9 cellular contexts compared by ENCODE assay signal in the genomic region with DNA sequence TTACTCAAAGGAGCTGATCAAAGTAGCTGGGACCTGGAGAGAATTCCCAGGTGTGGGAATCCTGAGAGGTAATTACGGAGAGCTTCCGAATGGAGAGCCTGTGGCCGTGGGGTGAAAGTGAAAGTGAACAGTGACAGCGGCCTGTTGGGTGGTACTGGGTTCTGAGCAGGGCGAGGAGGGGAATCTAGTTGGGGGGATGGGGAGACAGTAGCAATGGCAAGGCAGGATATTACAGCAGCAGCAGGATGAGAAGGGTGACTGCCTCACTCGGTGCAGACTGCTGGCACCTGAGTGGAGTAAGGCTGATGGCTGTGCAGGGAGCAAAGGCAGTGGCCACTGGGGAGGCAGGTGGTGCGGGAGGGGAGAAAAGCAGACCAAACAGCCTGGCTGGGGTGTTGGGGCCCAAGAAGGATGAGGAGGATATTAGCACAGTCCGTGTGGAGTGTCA.
DNase-seq lines count a peak whose midpoint lies in the region; ATAC-seq and TF ChIP-seq lines count a peak whose summit lies in the region.
"Had no signal": no experiment of that assay in that cellular context is flagged by ENCODE, and none has a peak within 500 bp of the region (broad histone marks: within the 10 kb centered on the region; RNA-seq: fewer than 3 reads in every experiment).

No MANE protein-coding gene starts in this region.

- H4K20me1 ChIP-seq in DND-41 (ENCODE audit: insufficient read depth, low read length) (no peaks in the 10 kb centered on the region), GM23338 (replicated peaks; ENCODE audit: insufficient read depth) (peaks cover 3% of the 10 kb centered on the region; the same call in 1 of the 2 replicates)

- no peaks in the 10 kb centered on the region for H3K27me3 Mint-ChIP-seq in GM23338 (ENCODE audit: insufficient read depth, low read depth, poor library complexity)
- H3K27me3 Mint-ChIP-seq in activated T-helper 1 cell treated with anti-CD3 and anti-CD28 coated beads, Interleukin-12 subunit alpha, Interleukin-12 subunit beta, Interleukin-2, Interleukin-4 antibody, amounts not matched to agents 30 ng/mL and 10 ng/mL and 1 ng/mL, durations not matched to agents 14 hours and 24 hours and 36 hours (ENCODE audit: insufficient read depth), result no peaks in the 10 kb centered on the region

- H3K79me2 ChIP-seq in DND-41 (ENCODE audit: insufficient read depth, low read length) (no peaks in the 10 kb centered on the region), GM23338 (replicated peaks; ENCODE audit: insufficient read depth) (no peaks in the 10 kb centered on the region)

- intact Hi-C loops in colonic mucosa (cut with DNase I) (no loop called here), psoas muscle (cut with DNase I) (no loop called here)
- intact Hi-C loops in activated T-helper 1 cell treated with anti-CD3 and anti-CD28 coated beads, Interleukin-12 subunit alpha, Interleukin-12 subunit beta, Interleukin-2, Interleukin-4 antibody, amounts not matched to agents 30 ng/mL and 10 ng/mL and 1 ng/mL, durations not matched to agents 14 hours and 24 hours and 36 hours (cut with micrococcal nuclease), result loop anchor here (5.0 kb wide), 3 partner anchors 110 to 200 kb away; partner anchors contain the start of gene TNFSF4

- H3K4me2 ChIP-seq in DND-41 (ENCODE audit: insufficient read depth, low read length) (no peak overlapping the region), GM23338 (no peak overlapping the region; the same call in 1 of the 2 replicates)

- peaks cover 48% of the 10 kb centered on the region for H3K4me1 ChIP-seq in DND-41 (ENCODE audit: insufficient read depth, low read length)
- no peaks in the 10 kb centered on the region for H3K4me1 ChIP-seq in GM23338 (ENCODE audit: insufficient read depth)
- no peaks in the 10 kb centered on the region for H3K4me1 ChIP-seq in colonic mucosa
- H3K4me1 ChIP-seq in psoas muscle, result peaks cover 10% of the 10 kb centered on the region

- H3K27me3 ChIP-seq in DND-41 (ENCODE audit: insufficient read depth, low read length, poor library complexity) (no peaks in the 10 kb centered on the region), GM23338 (ENCODE audit: insufficient read depth) (no peaks in the 10 kb centered on the region), colonic mucosa (no peaks in the 10 kb centered on the region), psoas muscle (ENCODE audit: insufficient read depth in 3 of 3, low read length in 2 of 3) (no peaks in the 10 kb centered on the region)

- WGBS in psoas muscle, 3 donors, result 55 to 75% (median 69%) methylated on average over 8 of the region's 8 CpGs

- no peak overlapping the region for H3K4me3 Mint-ChIP-seq in GM23338
- H3K4me3 Mint-ChIP-seq in activated T-helper 1 cell treated with anti-CD3 and anti-CD28 coated beads, Interleukin-12 subunit alpha, Interleukin-12 subunit beta, Interleukin-2, Interleukin-4 antibody, amounts not matched to agents 30 ng/mL and 10 ng/mL and 1 ng/mL, durations not matched to agents 14 hours and 24 hours and 36 hours, result no peak overlapping the region

- H3K9me3 Mint-ChIP-seq in GM23338, result no peaks in the 10 kb centered on the region
- no peaks in the 10 kb centered on the region for H3K9me3 Mint-ChIP-seq in activated T-helper 1 cell treated with anti-CD3 and anti-CD28 coated beads, Interleukin-12 subunit alpha, Interleukin-12 subunit beta, Interleukin-2, Interleukin-4 antibody, amounts not matched to agents 30 ng/mL and 10 ng/mL and 1 ng/mL, durations not matched to agents 14 hours and 24 hours and 36 hours

- H3K4me1 Mint-ChIP-seq in GM23338, result peaks cover 6% of the 10 kb centered on the region; the same call in 2 of the 3 replicates
- peaks cover 19% of the 10 kb centered on the region for H3K4me1 Mint-ChIP-seq in activated T-helper 1 cell treated with anti-CD3 and anti-CD28 coated beads, Interleukin-12 subunit alpha, Interleukin-12 subunit beta, Interleukin-2, Interleukin-4 antibody, amounts not matched to agents 30 ng/mL and 10 ng/mL and 1 ng/mL, durations not matched to agents 14 hours and 24 hours and 36 hours (ENCODE audit: low read depth)

- H3K4me3 ChIP-seq in DND-41 (ENCODE audit: low read depth in 1 of 2, low read length in 2 of 2) (no peak overlapping the region), GM23338 (no peak overlapping the region), colonic mucosa (peak overlapping the region; percentile 12), psoas muscle (peak overlapping the region; percentile 38)

- H3K36me3 ChIP-seq in DND-41 (ENCODE audit: insufficient read depth, low read length) (no peaks in the 10 kb centered on the region), GM23338 (ENCODE audit: insufficient read depth) (no peaks in the 10 kb centered on the region), colonic mucosa (no peaks in the 10 kb centered on the region), psoas muscle (ENCODE audit: insufficient read depth in 1 of 2, low read depth in 1 of 2) (no peaks in the 10 kb centered on the region)

- TF ChIP-seq CTCF in DND-41 (IDR thresholded peaks at IDR 0.05; ENCODE audit: borderline replicate concordance, extremely low read depth, low read length, poor library complexity, severe bottlenecking) (no peak), GM23338 (conservative IDR thresholded peaks at IDR 0.05; ENCODE audit: low read depth in 2 of 2) (no peak), colonic mucosa (IDR thresholded peaks at IDR 0.05) (no peak), psoas muscle (IDR thresholded peaks at IDR 0.05) (no peak)

- in situ Hi-C loops in G401 (cut with HindIII; ENCODE audit: low sequenced_read_pairs), result no loop called here

- H3K9ac ChIP-seq in DND-41 (ENCODE audit: low read depth, low read length), result no peak overlapping the region
- peak overlapping the region; percentile 40 to 76 for H3K9ac ChIP-seq in colonic mucosa (ENCODE audit: low read depth in 2 of 2, low read length in 2 of 2)

- ATAC-seq in DND-41 (ENCODE audit: insufficient read depth, low read depth) (no peak), GM23338 (peak; percentile 68), psoas muscle (peak in 3 of 4 donors; percentile 41 to 50 (median 43))

- DNase-seq in DND-41, result peak; percentile 47
- DNase-seq in GM23338 (ENCODE audit: low spot score), result no peak
- no peak for DNase-seq in colonic mucosa
- no peak for DNase-seq in psoas muscle
- DNase-seq in G401 (ENCODE audit: low spot score), result no peak
- DNase-seq in NCI-H2081 (lab: John Stamatoyannopoulos, UW), result no peak
- DNase-seq in activated T-helper 1 cell treated with anti-CD3 and anti-CD28 coated beads, Interleukin-12 subunit alpha, Interleukin-12 subunit beta, Interleukin-2, Interleukin-4 antibody, amounts not matched to agents 30 ng/mL and 10 ng/mL and 1 ng/mL, durations not matched to agents 14 hours and 24 hours and 36 hours (ENCODE audit: low spot score), result no peak
- DNase-seq: activated CD4-positive, alpha-beta T cell treated with anti-CD3 and anti-CD28 coated beads, Interleukin-2, amount 50 U/mL, for 48 hours; PC-3 had no signal

- H2AFZ ChIP-seq in DND-41 (ENCODE audit: low read depth, low read length) (no peak overlapping the region), GM23338 (no peak overlapping the region)

- H3K9me2 ChIP-seq in GM23338 (ENCODE audit: insufficient read depth), result 0 out of 2 replicates have a peak, but pooled peaks cover 5% of the 10 kb centered on the region

- H3K9me3 ChIP-seq in DND-41 (ENCODE audit: insufficient read depth, low read length, severe bottlenecking), result no peaks in the 10 kb centered on the region
- H3K9me3 ChIP-seq in colonic mucosa, result no peaks in the 10 kb centered on the region
- no peaks in the 10 kb centered on the region for H3K9me3 ChIP-seq in psoas muscle

- H3K27ac Mint-ChIP-seq in GM23338, result peak overlapping the region; percentile 11; the same call in 1 of the 2 replicates
- H3K27ac Mint-ChIP-seq in activated T-helper 1 cell treated with anti-CD3 and anti-CD28 coated beads, Interleukin-12 subunit alpha, Interleukin-12 subunit beta, Interleukin-2, Interleukin-4 antibody, amounts not matched to agents 30 ng/mL and 10 ng/mL and 1 ng/mL, durations not matched to agents 14 hours and 24 hours and 36 hours, result no peak overlapping the region

- H3F3A ChIP-seq in GM23338 (replicated peaks; ENCODE audit: low read depth), result no peaks in the 10 kb centered on the region

- H3K27ac ChIP-seq in DND-41 (ENCODE audit: low read length), result no peak overlapping the region
- 0 out of 2 replicates have a peak overlapping the region, but pooled peaks have one; percentile 32 for H3K27ac ChIP-seq in GM23338 (ENCODE audit: low read depth)
- H3K27ac ChIP-seq in colonic mucosa, result no peak overlapping the region
- no peak overlapping the region for H3K27ac ChIP-seq in psoas muscle

- H3K36me3 Mint-ChIP-seq in GM23338 (ENCODE audit: low read depth), result no peaks in the 10 kb centered on the region
- H3K36me3 Mint-ChIP-seq in activated T-helper 1 cell treated with anti-CD3 and anti-CD28 coated beads, Interleukin-12 subunit alpha, Interleukin-12 subunit beta, Interleukin-2, Interleukin-4 antibody, amounts not matched to agents 30 ng/mL and 10 ng/mL and 1 ng/mL, durations not matched to agents 14 hours and 24 hours and 36 hours (ENCODE audit: low read depth), result peaks cover 1% of the 10 kb centered on the region

TF ChIP-seq in GM23338, 12 proteins besides CTCF, POLR2A, EP300 and RAD21 (continues in another document):
- no peak for TF ChIP-seq EZH2 (IDR thresholded peaks at IDR 0.05; ENCODE audit: low read depth, unreplicated experiment)
- TF ChIP-seq, protein P1, sequence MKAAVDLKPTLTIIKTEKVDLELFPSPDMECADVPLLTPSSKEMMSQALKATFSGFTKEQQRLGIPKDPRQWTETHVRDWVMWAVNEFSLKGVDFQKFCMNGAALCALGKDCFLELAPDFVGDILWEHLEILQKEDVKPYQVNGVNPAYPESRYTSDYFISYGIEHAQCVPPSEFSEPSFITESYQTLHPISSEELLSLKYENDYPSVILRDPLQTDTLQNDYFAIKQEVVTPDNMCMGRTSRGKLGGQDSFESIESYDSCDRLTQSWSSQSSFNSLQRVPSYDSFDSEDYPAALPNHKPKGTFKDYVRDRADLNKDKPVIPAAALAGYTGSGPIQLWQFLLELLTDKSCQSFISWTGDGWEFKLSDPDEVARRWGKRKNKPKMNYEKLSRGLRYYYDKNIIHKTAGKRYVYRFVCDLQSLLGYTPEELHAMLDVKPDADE (IDR thresholded peaks at IDR 0.05), result no peak

Comparison
In these comparisons a context has a peak if more than half of its experiments do, and no peak if none do; other contexts are left out.
1. H3K4me3 ChIP-seq: peak in colonic mucosa (single experiment) and psoas muscle (single experiment); none in DND-41 (0 of 2) and GM23338 (single experiment).